8 cellular contexts compared by ENCODE assay signal in genomic region chr9:21800931-21801682, GRCh38.
DNase-seq lines count a peak whose midpoint lies in the region; ATAC-seq and TF ChIP-seq lines count a peak whose summit lies in the region.

No MANE protein-coding gene starts in this region.

- no peak for ATAC-seq in stimulated activated naive CD8-positive, alpha-beta T cell treated with anti-CD3 and anti-CD28 coated beads, Interleukin-15, amount 100 ng/mL, for 72 hours
- ATAC-seq in HG03025 (IDR thresholded peaks at IDR 0.05; ENCODE audit: low FRiP score, unreplicated experiment): no peak

- no peak for TF ChIP-seq CTCF in GM13977 (IDR thresholded peaks at IDR 0.05; ENCODE audit: extremely low read depth, insufficient read depth, missing control alignments)

- peaks cover 56% of the 10 kb centered on the region for H3K27me3 ChIP-seq in iPS-20b (ENCODE audit: insufficient read depth, low read length)

- peaks cover 14% of the 10 kb centered on the region for H3K4me1 ChIP-seq in iPS-20b (ENCODE audit: insufficient read depth, low read length)

- H3K4me1 Mint-ChIP-seq in T-helper 2 cell treated with Interferon-gamma antibody and Interleukin-4, amounts not matched to agents 5 μg/mL and 100 μg/mL, for 36 hours (ENCODE audit: low read depth): peaks cover 26% of the 10 kb centered on the region
- peaks cover 35% of the 10 kb centered on the region for H3K4me1 Mint-ChIP-seq in activated naive CD8-positive, alpha-beta T cell (ENCODE audit: low read depth)
- H3K4me1 Mint-ChIP-seq in stimulated activated naive CD8-positive, alpha-beta T cell treated with anti-CD3 and anti-CD28 coated beads, Interleukin-15, amount 100 ng/mL, for 72 hours: peaks cover 48% of the 10 kb centered on the region

- H3K36me3 Mint-ChIP-seq in T-helper 2 cell treated with Interferon-gamma antibody and Interleukin-4, amounts not matched to agents 5 μg/mL and 100 μg/mL, for 36 hours (ENCODE audit: low read depth): peaks cover 12% of the 10 kb centered on the region
- no peaks in the 10 kb centered on the region for H3K36me3 Mint-ChIP-seq in activated naive CD8-positive, alpha-beta T cell

- H3K4me3 Mint-ChIP-seq in T-helper 2 cell treated with Interferon-gamma antibody and Interleukin-4, amounts not matched to agents 5 μg/mL and 100 μg/mL, for 36 hours: peak overlapping the region; percentile 99
- H3K4me3 Mint-ChIP-seq in activated naive CD8-positive, alpha-beta T cell: peak overlapping the region; percentile 99
- H3K4me3 Mint-ChIP-seq in stimulated activated naive CD8-positive, alpha-beta T cell treated with anti-CD3 and anti-CD28 coated beads, Interleukin-15, amount 100 ng/mL, for 72 hours: peak overlapping the region; percentile 100

- in situ Hi-C loops in GM13977 (cut with MboI; ENCODE audit: low pct_unique_long_range_greater_than_20kb, low sequenced_read_pairs, unreplicated experiment): loop anchor here (25.0 kb wide), 2 partner anchors 236 to 661 kb away; no protein-coding TSS in a partner anchor

- H3K27ac ChIP-seq in iPS-20b (ENCODE audit: low read length): no peak overlapping the region

- no peak overlapping the region for H3K27ac Mint-ChIP-seq in T-helper 2 cell treated with Interferon-gamma antibody and Interleukin-4, amounts not matched to agents 5 μg/mL and 100 μg/mL, for 36 hours
- peak overlapping the region; percentile 96 for H3K27ac Mint-ChIP-seq in activated naive CD8-positive, alpha-beta T cell
- H3K27ac Mint-ChIP-seq in stimulated activated naive CD8-positive, alpha-beta T cell treated with anti-CD3 and anti-CD28 coated beads, Interleukin-15, amount 100 ng/mL, for 72 hours: peak overlapping the region in 1 of 2 donors; percentile 95

- no peaks in the 10 kb centered on the region for H3K9me3 Mint-ChIP-seq in T-helper 2 cell treated with Interferon-gamma antibody and Interleukin-4, amounts not matched to agents 5 μg/mL and 100 μg/mL, for 36 hours
- no peaks in the 10 kb centered on the region for H3K9me3 Mint-ChIP-seq in activated naive CD8-positive, alpha-beta T cell (ENCODE audit: low read depth)
- H3K9me3 Mint-ChIP-seq in stimulated activated naive CD8-positive, alpha-beta T cell treated with anti-CD3 and anti-CD28 coated beads, Interleukin-15, amount 100 ng/mL, for 72 hours: no peaks in the 10 kb centered on the region

- peak overlapping the region; percentile 98; the same call in 1 of the 2 replicates for H3K9ac ChIP-seq in iPS-20b (ENCODE audit: low read depth, low read length)

- H3K36me3 ChIP-seq in iPS-20b (ENCODE audit: insufficient read depth, low read depth, low read length): peaks cover 22% of the 10 kb centered on the region

- no peaks in the 10 kb centered on the region for H3K9me3 ChIP-seq in iPS-20b (ENCODE audit: insufficient read depth, low read depth, low read length)

- peak overlapping the region; percentile 98 for H3K4me3 ChIP-seq in iPS-20b (ENCODE audit: low read length)

- DNase-seq in T-helper 2 cell treated with Interferon-gamma antibody and Interleukin-4, amounts not matched to agents 5 μg/mL and 100 μg/mL, for 36 hours (ENCODE audit: low spot score): no peak
- no peak for DNase-seq in T-helper 2 cell
- DNase-seq in stimulated activated naive CD8-positive, alpha-beta T cell treated with anti-CD3 and anti-CD28 coated beads, Interleukin-15, amount 100 ng/mL, for 72 hours: no peak
- DNase-seq in globus pallidus (ENCODE audit: low spot score): no peak
- DNase-seq in GM13977 (ENCODE audit: low spot score): no peak

- H3K27me3 Mint-ChIP-seq in T-helper 2 cell treated with Interferon-gamma antibody and Interleukin-4, amounts not matched to agents 5 μg/mL and 100 μg/mL, for 36 hours (ENCODE audit: low read depth): peaks cover 34% of the 10 kb centered on the region
- H3K27me3 Mint-ChIP-seq in activated naive CD8-positive, alpha-beta T cell: peaks cover 6% of the 10 kb centered on the region
- peaks cover 32% of the 10 kb centered on the region for H3K27me3 Mint-ChIP-seq in stimulated activated naive CD8-positive, alpha-beta T cell treated with anti-CD3 and anti-CD28 coated beads, Interleukin-15, amount 100 ng/mL, for 72 hours
